2 cellular contexts compared by ENCODE assay signal in the genomic region with DNA sequence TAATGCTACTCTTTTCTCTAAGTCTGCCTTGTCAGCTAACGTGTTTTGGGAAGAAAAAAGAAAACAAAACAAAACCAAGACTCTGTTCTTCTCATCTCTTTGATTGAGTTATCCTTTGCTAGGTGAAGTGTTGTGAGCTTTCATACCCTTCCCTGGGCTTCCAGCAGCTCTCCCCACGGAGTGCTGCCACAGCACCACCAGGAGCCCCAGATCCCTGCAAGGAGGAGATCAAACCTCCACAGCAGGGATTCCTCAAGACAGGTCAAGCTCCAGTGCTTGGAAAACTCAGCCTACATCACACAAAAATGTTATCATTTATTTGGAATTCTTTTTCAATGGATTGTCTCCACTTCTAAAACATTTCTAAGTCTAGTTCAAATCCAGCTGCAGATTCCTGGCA.
TF ChIP-seq lines count a peak whose summit lies in the region.

No MANE protein-coding gene starts in this region.

TF ChIP-seq in HEK293, 187 proteins besides CTCF, POLR2A, EP300 and RAD21:
- TF ChIP-seq KLF1 (tag by site-specific recombination; IDR thresholded peaks at IDR 0.05) (no peak), ZIC2 (tag by site-specific recombination; IDR thresholded peaks at IDR 0.05) (peak; percentile 81)
TF ChIP-seq in HEK293: peak in this region for 1.

TF ChIP-seq in H1, 55 proteins besides CTCF, POLR2A, EP300 and RAD21:
- TF ChIP-seq SP4 (IDR thresholded peaks at IDR 0.05; ENCODE audit: low read length) (no peak), NANOG (IDR thresholded peaks at IDR 0.05; ENCODE audit: insufficient read depth, low read depth, low read length, poor library complexity, severe bottlenecking) (peak; percentile 48)
